ENCODE assay signal across 27 cellular contexts in genomic region chr1:201487742-201488141, GRCh38. TPM values are rescaled to one million over a fixed set of nuclear protein-coding genes. Genes with fewer than 3 reads are reported as not detected.
DNase-seq lines count a peak whose midpoint lies in the region; ATAC-seq, FAIRE-seq and TF ChIP-seq lines count a peak whose summit lies in the region.
"Had no signal": no experiment of that assay in that cellular context is flagged by ENCODE, and none has a peak within 500 bp of the region (broad histone marks: within the 10 kb centered on the region; RNA-seq: fewer than 3 reads in every experiment).

No MANE protein-coding gene starts in this region.

- no peak overlapping the region for H3K4me3 ChIP-seq in astrocyte (ENCODE audit: insufficient read depth, low read depth, low read length)
- H3K4me3 ChIP-seq in muscle layer of colon (ENCODE audit: low read depth in 1 of 2, low read length in 2 of 2): no peak overlapping the region
- no peak overlapping the region for H3K4me3 ChIP-seq in tibial nerve
- H3K4me3 ChIP-seq in upper lobe of left lung: no peak overlapping the region
- H3K4me3 ChIP-seq: HAP-1, hepatocyte, left ventricle myocardium inferior, upper lobe of right lung had no signal

- ATAC-seq in GM19463 (IDR thresholded peaks at IDR 0.05; ENCODE audit: unreplicated experiment) (no peak), upper lobe of left lung (ENCODE audit: low FRiP score in 2 of 2) (no peak)
- ATAC-seq: CD8-positive, alpha-beta T cell; SK-N-SH treated with all-trans-retinoic acid at 6 μM for 48 hours; upper lobe of right lung; WTC11 had no signal

- FAIRE-seq in astrocyte (lab: Jason Lieb, UNC): no peak
- FAIRE-seq: bronchial epithelial cell had no signal

- H3K9me3 Mint-ChIP-seq in astrocyte (ENCODE audit: unreplicated experiment): no peaks in the 10 kb centered on the region
- H3K9me3 Mint-ChIP-seq: activated CD4-positive, alpha-beta memory T cell treated with anti-CD3 and anti-CD28 coated beads, Interleukin-2, amount 10 ng/mL, durations not matched to agents 7 days and 5 days; CD8-positive, alpha-beta T cell; immature natural killer cell; WTC11 had no signal

- peak overlapping the region; percentile 8 for H3K27ac Mint-ChIP-seq in astrocyte (ENCODE audit: unreplicated experiment)
- H3K27ac Mint-ChIP-seq: activated CD4-positive, alpha-beta memory T cell treated with anti-CD3 and anti-CD28 coated beads, Interleukin-2, amount 10 ng/mL, durations not matched to agents 7 days and 5 days; CD8-positive, alpha-beta T cell; immature natural killer cell; nephron progenitor cell; WTC11 had no signal

- TF ChIP-seq EP300 in tibial nerve (IDR thresholded peaks at IDR 0.05) (no peak), upper lobe of left lung (IDR thresholded peaks at IDR 0.05) (no peak)

- TF ChIP-seq POLR2A in tibial nerve (IDR thresholded peaks at IDR 0.05) (no peak), upper lobe of left lung (IDR thresholded peaks at IDR 0.05) (no peak)

- no peak overlapping the region for H3K4me2 ChIP-seq in astrocyte (ENCODE audit: low read length)
- H3K4me2 ChIP-seq: hepatocyte had no signal

- H3K4me1 ChIP-seq in astrocyte (ENCODE audit: insufficient read depth, low read length) (peaks cover 40% of the 10 kb centered on the region), muscle layer of colon (ENCODE audit: insufficient read depth, low read length) (peaks cover 79% of the 10 kb centered on the region), tibial nerve (peaks cover 4 to 74% (median 46%) of the 10 kb centered on the region in 4 donors), upper lobe of left lung (peaks cover 50 to 60% (median 53%) of the 10 kb centered on the region in 4 donors)
- H3K4me1 ChIP-seq: HAP-1 had no signal

- peaks cover 46% of the 10 kb centered on the region for H3K4me1 Mint-ChIP-seq in astrocyte (ENCODE audit: low read depth, unreplicated experiment)

- H3K36me3 ChIP-seq in astrocyte (ENCODE audit: insufficient read depth, low read length): peaks cover 54% of the 10 kb centered on the region
- H3K36me3 ChIP-seq in muscle layer of colon (ENCODE audit: insufficient read depth, low read length): peaks cover 88% of the 10 kb centered on the region
- H3K36me3 ChIP-seq in tibial nerve: peaks cover 6 to 75% (median 9%) of the 10 kb centered on the region in 3 donors
- H3K36me3 ChIP-seq in upper lobe of left lung: peaks cover 3 to 79% (median 43%) of the 10 kb centered on the region in 4 donors
- H3K36me3 ChIP-seq: HAP-1 had no signal

- DNase-seq in EH (ENCODE audit: low read depth) (peak; percentile 38), astrocyte (ENCODE audit: low read depth) (no peak), tibial nerve (ENCODE audit: low spot score in 2 of 2) (no peak), upper lobe of left lung (no peak)
- no peak for DNase-seq in activated CD4-positive, alpha-beta T cell treated with anti-CD3 and anti-CD28 coated beads for 1 hour
- DNase-seq: activated CD4-positive, alpha-beta memory T cell treated with anti-CD3 and anti-CD28 coated beads, Interleukin-2, amount 10 ng/mL, durations not matched to agents 7 days and 5 days; activated gamma-delta T cell treated with Interleukin-2 at 50 U/mL for 16 hours; activated T-cell treated with anti-CD3 and anti-CD28 coated beads for 4 hours; CD8-positive, alpha-beta T cell; dermis blood vessel endothelial cell; foreskin fibroblast; immature natural killer cell; left ventricle myocardium inferior; MM.1S; NCI-H1436; NCI-H510A treated with DMSO at 0.1 percent for 48 hours; nephron progenitor cell; stimulated activated CD4-positive, alpha-beta T cell treated with anti-CD3 and anti-CD28 coated beads, Interleukin-2, amount 100 ng/mL, for 24 hours; stimulated activated naive CD4-positive, alpha-beta T cell; upper lobe of right lung had no signal

- H3K9me3 ChIP-seq in astrocyte (ENCODE audit: insufficient read depth, low read depth, low read length) (no peaks in the 10 kb centered on the region), muscle layer of colon (ENCODE audit: low read length) (no peaks in the 10 kb centered on the region), tibial nerve (no peaks in the 10 kb centered on the region), upper lobe of left lung (no peaks in the 10 kb centered on the region)
- H3K9me3 ChIP-seq: HAP-1, left ventricle myocardium inferior, upper lobe of right lung had no signal

- H3K4me3 Mint-ChIP-seq in astrocyte (ENCODE audit: unreplicated experiment): no peak overlapping the region
- H3K4me3 Mint-ChIP-seq: activated CD4-positive, alpha-beta memory T cell treated with anti-CD3 and anti-CD28 coated beads, Interleukin-2, amount 10 ng/mL, durations not matched to agents 7 days and 5 days; CD8-positive, alpha-beta T cell; immature natural killer cell; nephron progenitor cell; WTC11 had no signal

- H3K79me2 ChIP-seq in astrocyte (ENCODE audit: insufficient read depth, low read length): peaks cover 38% of the 10 kb centered on the region
- H3K79me2 ChIP-seq: hepatocyte had no signal

- H3K27ac ChIP-seq in astrocyte (ENCODE audit: low read depth, low read length) (no peak overlapping the region), muscle layer of colon (ENCODE audit: low read depth, low read length) (peak overlapping the region; percentile 79), tibial nerve (peak overlapping the region; percentile 29 to 98 (median 66)), upper lobe of left lung (peak overlapping the region in 1 of 4 donors; percentile 45)
- H3K27ac ChIP-seq: hepatocyte, left ventricle myocardium inferior had no signal

- no peaks in the 10 kb centered on the region for H3K27me3 ChIP-seq in astrocyte (ENCODE audit: insufficient read depth, low read length)
- H3K27me3 ChIP-seq in muscle layer of colon (ENCODE audit: control insufficient read depth in 1 of 2, insufficient read depth in 2 of 2, low read length in 2 of 2): no peaks in the 10 kb centered on the region
- H3K27me3 ChIP-seq in tibial nerve: no peaks in the 10 kb centered on the region
- no peaks in the 10 kb centered on the region for H3K27me3 ChIP-seq in upper lobe of left lung
- H3K27me3 ChIP-seq: hepatocyte, upper lobe of right lung had no signal

- peaks cover 44% of the 10 kb centered on the region for H3K36me3 Mint-ChIP-seq in astrocyte (ENCODE audit: low read depth, unreplicated experiment)
- H3K36me3 Mint-ChIP-seq: WTC11 had no signal

- no peaks in the 10 kb centered on the region for H3K27me3 Mint-ChIP-seq in astrocyte (ENCODE audit: low read depth, unreplicated experiment)
- H3K27me3 Mint-ChIP-seq: activated CD4-positive, alpha-beta memory T cell treated with anti-CD3 and anti-CD28 coated beads, Interleukin-2, amount 10 ng/mL, durations not matched to agents 7 days and 5 days had no signal

- H3K9ac ChIP-seq in astrocyte (ENCODE audit: low read length) (no peak overlapping the region), muscle layer of colon (ENCODE audit: low read length) (no peak overlapping the region)

- peaks cover 91% of the 10 kb centered on the region for H4K20me1 ChIP-seq in astrocyte (ENCODE audit: insufficient read depth, low read length)

- TF ChIP-seq CTCF in astrocyte (IDR thresholded peaks at IDR 0.05; ENCODE audit: insufficient read depth, low read depth, low read length) (no peak), tibial nerve (IDR thresholded peaks at IDR 0.05) (no peak), upper lobe of left lung (IDR thresholded peaks at IDR 0.05) (no peak)

- 60 to 67% methylated on average over 2 of the region's 2 CpGs for WGBS in tibial nerve, 2 donors
- WGBS in upper lobe of left lung, 2 donors: 78 to 82% methylated on average over 2 of the region's 2 CpGs

- H2AFZ ChIP-seq in astrocyte (ENCODE audit: low read depth, low read length): no peak overlapping the region
- H2AFZ ChIP-seq: hepatocyte had no signal

RNA-seq across cellular contexts. Expression of gene PHLDA3, which starts 18.8 kb away (rescaled TPM):
- 150 and 152 TPM in 2 replicates for total RNA-seq in astrocyte
- 100 to 1,000 TPM; 243 to 301 (median 271) TPM for total RNA-seq in tibial nerve
- 100 to 1,000 TPM in 3 of 6 donors, 10 to 100 TPM in 3; 45.1 to 211 (median 88.1) TPM for total RNA-seq in upper lobe of left lung

RNA-seq across cellular contexts. Expression of gene CSRP1, which starts 19.2 kb away (rescaled TPM):
- total RNA-seq in astrocyte: 289 and 317 TPM in 2 replicates
- total RNA-seq in tibial nerve: 1,000 to 10,000 TPM in 3 of 4 donors, 100 to 1,000 TPM in 1; 548 to 1,751 (median 1,444) TPM
- 100 to 1,000 TPM; 200 to 495 (median 327) TPM for total RNA-seq in upper lobe of left lung

RNA-seq across cellular contexts. Expression of gene NAV1, which starts 51.2 kb away (rescaled TPM):
- total RNA-seq in astrocyte (79.7 and 85.2 TPM in 2 replicates), tibial nerve (10 to 100 TPM; 22.9 to 49.2 (median 34.2) TPM), upper lobe of left lung (10 to 100 TPM; 15.2 to 41.0 (median 24.1) TPM)
